In genomic region chr2:87852864-87853497, GRCh38 we compare ENCODE assay signal across 9 cellular contexts. TPM values are rescaled to one million over a fixed set of nuclear protein-coding genes. Genes with fewer than 3 reads are reported as not detected.
DNase-seq lines count a peak whose midpoint lies in the region; ATAC-seq and TF ChIP-seq lines count a peak whose summit lies in the region.
"Not testable (repeated sequence)": the region's sequence is repeated elsewhere in the genome, so short reads cannot be mapped to it uniquely, and the experiment has no call there.
"Had no signal": no experiment of that assay in that cellular context is flagged by ENCODE, and none has a peak within 500 bp of the region (broad histone marks: within the 10 kb centered on the region; RNA-seq: fewer than 3 reads in every experiment).

No MANE protein-coding gene starts in this region.

- not testable (repeated sequence) for H3K36me3 Mint-ChIP-seq in Calu3 (ENCODE audit: insufficient read depth, unreplicated experiment); activated T-cell treated with anti-CD3 and anti-CD28 coated beads, Interleukin-2, amount 50 U/mL, for 72 hours (ENCODE audit: insufficient read depth in 2 of 2)

- not testable (repeated sequence) for H3K36me3 ChIP-seq in SK-N-SH (replicated peaks in 1 of 2; ENCODE audit: control insufficient read depth in 1 of 2, insufficient read depth in 2 of 2, low read length in 1 of 2)

- peak; percentile 98 for ATAC-seq in GM19452 (IDR thresholded peaks at IDR 0.05; ENCODE audit: unreplicated experiment)
- peak; percentile 99 for ATAC-seq in HG02759 (IDR thresholded peaks at IDR 0.05; ENCODE audit: unreplicated experiment)
- ATAC-seq in HG03439 (IDR thresholded peaks at IDR 0.05; ENCODE audit: unreplicated experiment) = peak; percentile 74
- peak; percentile 98 for ATAC-seq in activated T-cell treated with anti-CD3 and anti-CD28 coated beads, Interleukin-2, amount 50 U/mL, for 72 hours (replicated peaks in 1 of 2)

- POLR2A ChIA-PET in SK-N-SH (lab: Yijun Ruan, JAX) = not testable (repeated sequence)

- H3F3A ChIP-seq in SK-N-SH (replicated peaks; ENCODE audit: insufficient read depth) = not testable (repeated sequence)

- not testable (repeated sequence) for H3K27me3 ChIP-seq in SK-N-SH (ENCODE audit: insufficient read depth)

- H3K9me3 ChIP-seq in SK-N-SH = not testable (repeated sequence)

- not testable (repeated sequence) for H3K4me2 ChIP-seq in SK-N-SH

- H3K9me3 Mint-ChIP-seq in Calu3 (ENCODE audit: low read depth, unreplicated experiment); activated T-cell treated with anti-CD3 and anti-CD28 coated beads, Interleukin-2, amount 50 U/mL, for 72 hours: not testable (repeated sequence)

- WGBS in SK-N-SH (ENCODE audit: low lambda C conversion rate) = 54% methylated on average over 5 of the region's 5 CpGs

- H4K20me1 ChIP-seq in SK-N-SH (ENCODE audit: insufficient read depth) = not testable (repeated sequence)

- H3K79me2 ChIP-seq in SK-N-SH (ENCODE audit: insufficient read depth) = not testable (repeated sequence)

- CTCF ChIA-PET in Calu3 (lab: Charles Lee); SK-N-SH (lab: Yijun Ruan, JAX): not testable (repeated sequence)

- not testable (repeated sequence) for H3K9me2 ChIP-seq in SK-N-SH

- DNase-seq in Calu3 (peak; percentile 15), epithelial cell of esophagus (ENCODE audit: low read depth) (peak; percentile 0)
- not testable (repeated sequence) for DNase-seq in SK-N-SH
- DNase-seq in activated T-cell treated with anti-CD3 and anti-CD28 coated beads, Interleukin-2, amount 50 U/mL, for 72 hours = peak in 1 of 2 donors; percentile 9
- DNase-seq in stimulated activated CD4-positive, alpha-beta T cell treated with anti-CD3 and anti-CD28 coated beads, Interleukin-2, amount 100 ng/mL, for 24 hours = peak; percentile 16 to 29

- intact Hi-C loops in Calu3 (cut with micrococcal nuclease; ENCODE audit: unreplicated experiment) = not testable (repeated sequence)

- not testable (repeated sequence) for H3K4me1 Mint-ChIP-seq in Calu3 (ENCODE audit: low read depth, unreplicated experiment)
- H3K4me1 Mint-ChIP-seq in activated T-cell treated with anti-CD3 and anti-CD28 coated beads, Interleukin-2, amount 50 U/mL, for 72 hours (ENCODE audit: low read depth) = peaks cover 14% of the 10 kb centered on the region

- H3K4me1 ChIP-seq in SK-N-SH (ENCODE audit: control insufficient read depth in 1 of 2, insufficient read depth in 2 of 2, low read depth in 1 of 2, low read length in 1 of 2) = not testable (repeated sequence)

- H3K9ac ChIP-seq in SK-N-SH = not testable (repeated sequence)

- not testable (repeated sequence) for TF ChIP-seq RAD21 in SK-N-SH (IDR thresholded peaks at IDR 0.05; ENCODE audit: low read length)

- peak overlapping the region in 1 of 2 experiments; percentile 73; a peak in 2 of 4 replicates for H3K27ac ChIP-seq in SK-N-SH (ENCODE audit: low read depth in 2 of 2, low read length in 1 of 2)

- not testable (repeated sequence) for TF ChIP-seq EP300 in SK-N-SH (IDR thresholded peaks at IDR 0.05; ENCODE audit: borderline replicate concordance in 1 of 2, low read depth in 1 of 2, low read length in 1 of 2)

- not testable (repeated sequence) for H2AFZ ChIP-seq in SK-N-SH (ENCODE audit: low read depth)

- H3K4me3 ChIP-seq in SK-N-SH (ENCODE audit: low read depth in 2 of 2, low read length in 1 of 2); epithelial cell of esophagus (ENCODE audit: low read length): not testable (repeated sequence)

- not testable (repeated sequence) for TF ChIP-seq CTCF in Calu3 (IDR thresholded peaks at IDR 0.05; ENCODE audit: unreplicated experiment); SK-N-SH (IDR thresholded peaks at IDR 0.05); epithelial cell of esophagus (IDR thresholded peaks at IDR 0.05; ENCODE audit: insufficient read depth, low read depth, low read length, missing control alignments)

- H3K27ac Mint-ChIP-seq in Calu3 (ENCODE audit: unreplicated experiment) = not testable (repeated sequence)
- H3K27ac Mint-ChIP-seq in activated T-cell treated with anti-CD3 and anti-CD28 coated beads, Interleukin-2, amount 50 U/mL, for 72 hours = peak overlapping the region; percentile 51

- not testable (repeated sequence) for H3K4me3 Mint-ChIP-seq in Calu3 (ENCODE audit: low read depth, unreplicated experiment)
- H3K4me3 Mint-ChIP-seq in activated T-cell treated with anti-CD3 and anti-CD28 coated beads, Interleukin-2, amount 50 U/mL, for 72 hours = peak overlapping the region; percentile 44 to 51

- not testable (repeated sequence) for BruUV-seq in Calu3 (replicated peaks; lab: Mats Ljungman, UMichigan)

- H3K27me3 Mint-ChIP-seq in Calu3 (ENCODE audit: unreplicated experiment); activated T-cell treated with anti-CD3 and anti-CD28 coated beads, Interleukin-2, amount 50 U/mL, for 72 hours (ENCODE audit: low read depth): not testable (repeated sequence)

TF ChIP-seq in SK-N-SH, 30 proteins besides CTCF, POLR2A, EP300 and RAD21:
- peak; percentile 28; the same call in 1 of the 2 replicates for TF ChIP-seq TCF12 (IDR thresholded peaks at IDR 0.05)
- TF ChIP-seq PBX3 (IDR thresholded peaks at IDR 0.05) = 0 out of 2 replicates have a peak, but pooled peaks have one; percentile 22
- peak; percentile 53 for TF ChIP-seq FOSL2 (IDR thresholded peaks at IDR 0.05; ENCODE audit: borderline replicate concordance, low read depth)
- peak; percentile 50 for TF ChIP-seq JUND (IDR thresholded peaks at IDR 0.05)
TF ChIP-seq in SK-N-SH: peak in this region for 4; not testable (repeated sequence) for 26.

RNA-seq across cellular contexts. Expression of gene RGPD2, which starts 27.4 kb away (rescaled TPM):
- not detected in 2 replicates for total RNA-seq in Calu3 (2022)
- polyA plus RNA-seq in SK-N-SH (2012; rRNA removed) = 1.2 and 2.2 TPM in 2 replicates
- 1.3 and 1.4 TPM in 2 replicates for polyA plus RNA-seq in SK-N-SH (2012; cell fraction: cytosol; rRNA removed)
- 5.1 and 9.6 TPM in 2 replicates for polyA plus RNA-seq in SK-N-SH (2012; cell fraction: nucleus; rRNA removed)
- 1 to 10 TPM; 1.6 to 3.5 TPM for total RNA-seq in activated T-cell treated with anti-CD3 and anti-CD28 coated beads, Interleukin-2, amount 50 U/mL, for 72 hours
- polyA plus RNA-seq: GM23338 had no signal
